In the genomic region with DNA sequence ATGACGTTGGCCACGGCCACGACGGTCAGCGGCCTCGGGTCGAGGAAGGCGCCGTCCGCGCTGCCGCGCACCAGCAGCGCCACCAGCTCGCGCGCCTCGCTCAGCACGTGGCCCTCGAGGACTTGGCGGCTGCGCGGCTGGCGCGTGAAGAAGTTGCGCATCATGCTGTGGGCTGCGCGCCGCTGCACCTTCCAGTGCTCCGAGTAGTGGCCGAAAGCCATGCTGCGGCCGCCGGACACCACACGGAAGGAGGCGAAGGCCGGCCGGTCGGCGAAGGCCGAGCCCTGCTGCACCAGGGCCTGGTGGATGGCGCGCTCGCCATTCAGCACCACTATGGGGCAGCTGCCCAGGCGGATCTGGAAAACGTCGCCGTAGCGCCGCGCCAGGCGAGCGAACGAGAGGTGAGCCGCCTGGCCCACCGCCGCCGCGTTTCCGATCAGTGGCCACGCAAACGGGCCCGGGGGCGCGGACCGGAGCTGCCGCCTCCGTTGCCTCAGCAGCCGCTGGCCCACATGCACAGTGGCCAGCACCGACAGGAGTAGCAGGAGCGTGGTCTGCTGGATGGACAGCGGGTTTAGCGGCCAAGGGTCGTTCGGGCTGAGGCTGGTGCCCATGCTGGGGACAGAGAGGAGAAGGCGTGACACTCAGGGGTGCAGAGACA, we compare ENCODE assay signal across 9 cellular contexts. TPM values are rescaled to one million over a fixed set of nuclear protein-coding genes. Genes with fewer than 3 reads are reported as not detected.
DNase-seq lines count a peak whose midpoint lies in the region; ATAC-seq, FAIRE-seq and TF ChIP-seq lines count a peak whose summit lies in the region.
"Had no signal": no experiment of that assay in that cellular context is flagged by ENCODE, and none has a peak within 500 bp of the region (broad histone marks: within the 10 kb centered on the region; RNA-seq: fewer than 3 reads in every experiment).

No MANE protein-coding gene starts in this region.

- H3K27me3 Mint-ChIP-seq in MCF 10A (ENCODE audit: insufficient read depth, unreplicated experiment): no peaks in the 10 kb centered on the region
- H3K27me3 Mint-ChIP-seq in CD8-positive, alpha-beta T cell (ENCODE audit: low read depth): peaks cover 49% of the 10 kb centered on the region

- no peaks in the 10 kb centered on the region for H3K9me3 ChIP-seq in kidney (ENCODE audit: control insufficient read depth in 1 of 2, low read length in 2 of 2)
- H3K9me3 ChIP-seq in stomach smooth muscle (ENCODE audit: control insufficient read depth in 2 of 2, low read length in 2 of 2): no peaks in the 10 kb centered on the region
- H3K9me3 ChIP-seq in CD8-positive, alpha-beta T cell (ENCODE audit: low read length): no peaks in the 10 kb centered on the region

- H3K4me3 ChIP-seq in kidney (ENCODE audit: low read length in 2 of 2) (peak overlapping the region; percentile 64 to 69), stomach smooth muscle (ENCODE audit: low read length in 2 of 2) (peak overlapping the region; percentile 73 to 78)
- no peak overlapping the region for H3K4me3 ChIP-seq in CD8-positive, alpha-beta T cell (ENCODE audit: low read depth, low read length)

- H3K9ac ChIP-seq in kidney (ENCODE audit: low read length in 2 of 2): peak overlapping the region in 1 of 2 donors; percentile 58
- H3K9ac ChIP-seq in stomach smooth muscle (ENCODE audit: low read length in 2 of 2): peak overlapping the region in 1 of 2 donors; percentile 70

- no peak for ATAC-seq in HG03460 (IDR thresholded peaks at IDR 0.05; ENCODE audit: unreplicated experiment)
- ATAC-seq in CD8-positive, alpha-beta T cell: no peak
- ATAC-seq in HG03520 (IDR thresholded peaks at IDR 0.05; ENCODE audit: unreplicated experiment): no peak

- CTCF ChIA-PET in MCF 10A (lab: Yijun Ruan, JAX): interaction anchor here (0.6 to 2.8 kb wide), 5 partner anchors 18 to 496 kb away, joined by 3 to 15 read pairs (median 3); no protein-coding TSS in a partner anchor
- CTCF ChIA-PET in CD8-positive, alpha-beta T cell (lab: Charles Lee): no interaction called here

- H3K27ac Mint-ChIP-seq in MCF 10A (ENCODE audit: low read depth, unreplicated experiment): no peak overlapping the region
- H3K27ac Mint-ChIP-seq in CD8-positive, alpha-beta T cell: no peak overlapping the region

- POLR2A ChIA-PET in MCF 10A (lab: Yijun Ruan, JAX): interaction anchor here (2.1 kb wide), 1 partner anchor 200 kb away, joined by 9 read pairs; no protein-coding TSS in a partner anchor
- POLR2A ChIA-PET in CD8-positive, alpha-beta T cell (lab: Charles Lee): no interaction called here

- H3K27me3 ChIP-seq in stomach smooth muscle (ENCODE audit: control insufficient read depth in 1 of 2, insufficient read depth in 2 of 2, low read length in 2 of 2): peaks cover 2 to 21% of the 10 kb centered on the region in 2 donors
- peaks cover 7% of the 10 kb centered on the region for H3K27me3 ChIP-seq in CD8-positive, alpha-beta T cell (ENCODE audit: insufficient read depth, low read length)

- intact Hi-C loops in MCF 10A (cut with micrococcal nuclease): loop anchor here (5.0 kb wide), 1 partner anchor 97 kb away; no protein-coding TSS in a partner anchor
- intact Hi-C loops in kidney (cut with DNase I): loop anchor here (10.0 kb wide), 1 partner anchor 190 kb away; no protein-coding TSS in a partner anchor
- intact Hi-C loops in CD8-positive, alpha-beta T cell (cut with DNase I, micrococcal nuclease): no loop called here

- H3K4me1 Mint-ChIP-seq in MCF 10A (ENCODE audit: insufficient read depth, unreplicated experiment): peaks cover 6% of the 10 kb centered on the region
- peaks cover 14% of the 10 kb centered on the region for H3K4me1 Mint-ChIP-seq in CD8-positive, alpha-beta T cell (ENCODE audit: low read depth)

- H3K36me3 ChIP-seq in kidney (ENCODE audit: control insufficient read depth in 1 of 2, insufficient read depth in 2 of 2, low read length in 2 of 2): no peaks in the 10 kb centered on the region
- H3K36me3 ChIP-seq in stomach smooth muscle (ENCODE audit: control insufficient read depth in 2 of 2, insufficient read depth in 2 of 2, low read length in 2 of 2): peaks cover 0 to 3% of the 10 kb centered on the region in 2 donors
- H3K36me3 ChIP-seq in CD8-positive, alpha-beta T cell (ENCODE audit: insufficient read depth, low read length): no peaks in the 10 kb centered on the region

- H3K4me3 Mint-ChIP-seq in MCF 10A (ENCODE audit: unreplicated experiment): peak overlapping the region; percentile 78
- H3K4me3 Mint-ChIP-seq in CD8-positive, alpha-beta T cell: no peak overlapping the region

- DNase-seq in NCI-H748 (lab: John Stamatoyannopoulos, UW; ENCODE audit: unreplicated experiment) (peak; percentile 17), NCI-H748 treated with DMSO at 0.1 percent for 48 hours (lab: John Stamatoyannopoulos, UW) (no peak), MCF 10A (ENCODE audit: unreplicated experiment) (no peak), kidney (peak; percentile 77)
- DNase-seq in CD8-positive, alpha-beta T cell: no peak
- DNase-seq: T1000 had no signal

- H3K36me3 Mint-ChIP-seq in MCF 10A (ENCODE audit: insufficient read depth, unreplicated experiment): peaks cover 30% of the 10 kb centered on the region
- H3K36me3 Mint-ChIP-seq in CD8-positive, alpha-beta T cell: no peaks in the 10 kb centered on the region

- H3K4me1 ChIP-seq in kidney (ENCODE audit: control insufficient read depth in 1 of 2, insufficient read depth in 1 of 2, low read depth in 1 of 2, low read length in 2 of 2) (peaks cover 0 to 13% of the 10 kb centered on the region in 2 donors), stomach smooth muscle (ENCODE audit: control insufficient read depth, insufficient read depth, low read length) (peaks cover 30% of the 10 kb centered on the region)
- H3K4me1 ChIP-seq in CD8-positive, alpha-beta T cell (ENCODE audit: insufficient read depth, low read length): peaks cover 3% of the 10 kb centered on the region

- H3K27ac ChIP-seq in kidney (ENCODE audit: low read depth in 2 of 2, low read length in 2 of 2): peak overlapping the region; percentile 86 to 88
- peak overlapping the region; percentile 49 for H3K27ac ChIP-seq in stomach smooth muscle (ENCODE audit: low read length)
- H3K27ac ChIP-seq in CD8-positive, alpha-beta T cell (ENCODE audit: low read depth, low read length): no peak overlapping the region

- no peak for TF ChIP-seq CTCF in MCF 10A (IDR thresholded peaks at IDR 0.05; ENCODE audit: unreplicated experiment)
- TF ChIP-seq CTCF in kidney (IDR thresholded peaks at IDR 0.05; ENCODE audit: borderline replicate concordance, extremely low read depth, insufficient read depth): no peak
- no peak for TF ChIP-seq CTCF in CD8-positive, alpha-beta T cell (IDR thresholded peaks at IDR 0.05)

- BruUV-seq in MCF 10A (replicated peaks; lab: Mats Ljungman, UMichigan): no TSS peak

- H3K9me3 Mint-ChIP-seq in MCF 10A (ENCODE audit: unreplicated experiment): no peaks in the 10 kb centered on the region
- no peaks in the 10 kb centered on the region for H3K9me3 Mint-ChIP-seq in CD8-positive, alpha-beta T cell

- no peak for FAIRE-seq in kidney (lab: Jason Lieb, UNC)

RNA-seq across cellular contexts. Expression of gene CYP1B1, which starts 1.0 kb away (rescaled TPM):
- total RNA-seq in MCF 10A (2022) (37.2 and 53.3 TPM in 2 replicates), kidney (79.2 TPM)
- polyA plus RNA-seq in kidney (ENCODE audit: insufficient read depth, low read depth, low replicate concordance): 7.7 TPM
- total RNA-seq in CD8-positive, alpha-beta T cell: not detected

Comparison
In these comparisons a context has a peak if more than half of its experiments do, and no peak if none do; other contexts are left out.
1. DNase-seq: peak in NCI-H748 (single experiment) and kidney (single experiment); none in NCI-H748 treated with DMSO at 0.1 percent for 48 hours (single experiment), MCF 10A (single experiment) and CD8-positive, alpha-beta T cell (0 of 7).
2. RNA of gene CYP1B1, which starts 1.0 kb away (total RNA-seq): 79.2 TPM in kidney (single experiment) and 37.2 to 53.3 TPM in MCF 10A; not detected in CD8-positive, alpha-beta T cell; every median in the first group is over 10 times any median in the second.
3. intact Hi-C loops: an anchor here in MCF 10A (5.0 kb wide) and kidney (10.0 kb wide); none called in CD8-positive, alpha-beta T cell.